ENCODE assay signal across 1 cellular context in the genomic region with DNA sequence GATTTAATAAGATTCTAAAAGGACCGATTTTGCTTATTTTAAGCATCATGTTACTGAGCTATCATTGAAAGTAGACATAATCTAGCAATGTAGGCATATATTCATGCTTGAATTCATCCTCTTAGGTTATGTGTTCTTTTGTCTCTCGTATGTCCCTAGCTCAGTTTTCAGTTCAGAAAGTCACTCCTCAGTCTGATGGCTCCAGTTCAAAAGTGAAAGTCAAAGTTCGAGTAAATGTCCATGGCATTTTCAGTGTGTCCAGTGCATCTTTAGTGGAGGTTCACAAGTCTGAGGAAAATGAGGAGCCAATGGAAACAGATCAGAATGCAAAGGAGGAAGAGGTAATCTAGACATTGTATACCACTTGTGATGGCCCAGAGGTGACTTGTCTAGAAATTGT.
TF ChIP-seq lines count a peak whose summit lies in the region.

No MANE protein-coding gene starts in this region.

TF ChIP-seq in WTC11, 78 proteins besides CTCF, POLR2A, EP300 and RAD21 (continued from another document):
- TF ChIP-seq, protein P1, sequence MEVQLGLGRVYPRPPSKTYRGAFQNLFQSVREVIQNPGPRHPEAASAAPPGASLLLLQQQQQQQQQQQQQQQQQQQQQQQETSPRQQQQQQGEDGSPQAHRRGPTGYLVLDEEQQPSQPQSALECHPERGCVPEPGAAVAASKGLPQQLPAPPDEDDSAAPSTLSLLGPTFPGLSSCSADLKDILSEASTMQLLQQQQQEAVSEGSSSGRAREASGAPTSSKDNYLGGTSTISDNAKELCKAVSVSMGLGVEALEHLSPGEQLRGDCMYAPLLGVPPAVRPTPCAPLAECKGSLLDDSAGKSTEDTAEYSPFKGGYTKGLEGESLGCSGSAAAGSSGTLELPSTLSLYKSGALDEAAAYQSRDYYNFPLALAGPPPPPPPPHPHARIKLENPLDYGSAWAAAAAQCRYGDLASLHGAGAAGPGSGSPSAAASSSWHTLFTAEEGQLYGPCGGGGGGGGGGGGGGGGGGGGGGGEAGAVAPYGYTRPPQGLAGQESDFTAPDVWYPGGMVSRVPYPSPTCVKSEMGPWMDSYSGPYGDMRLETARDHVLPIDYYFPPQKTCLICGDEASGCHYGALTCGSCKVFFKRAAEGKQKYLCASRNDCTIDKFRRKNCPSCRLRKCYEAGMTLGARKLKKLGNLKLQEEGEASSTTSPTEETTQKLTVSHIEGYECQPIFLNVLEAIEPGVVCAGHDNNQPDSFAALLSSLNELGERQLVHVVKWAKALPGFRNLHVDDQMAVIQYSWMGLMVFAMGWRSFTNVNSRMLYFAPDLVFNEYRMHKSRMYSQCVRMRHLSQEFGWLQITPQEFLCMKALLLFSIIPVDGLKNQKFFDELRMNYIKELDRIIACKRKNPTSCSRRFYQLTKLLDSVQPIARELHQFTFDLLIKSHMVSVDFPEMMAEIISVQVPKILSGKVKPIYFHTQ (CRISPR knock-in tag; IDR thresholded peaks at IDR 0.05) = no peak
- no peak for TF ChIP-seq KAT7 (CRISPR knock-in tag; IDR thresholded peaks at IDR 0.05; ENCODE audit: borderline replicate concordance)
- TF ChIP-seq, protein P2, sequence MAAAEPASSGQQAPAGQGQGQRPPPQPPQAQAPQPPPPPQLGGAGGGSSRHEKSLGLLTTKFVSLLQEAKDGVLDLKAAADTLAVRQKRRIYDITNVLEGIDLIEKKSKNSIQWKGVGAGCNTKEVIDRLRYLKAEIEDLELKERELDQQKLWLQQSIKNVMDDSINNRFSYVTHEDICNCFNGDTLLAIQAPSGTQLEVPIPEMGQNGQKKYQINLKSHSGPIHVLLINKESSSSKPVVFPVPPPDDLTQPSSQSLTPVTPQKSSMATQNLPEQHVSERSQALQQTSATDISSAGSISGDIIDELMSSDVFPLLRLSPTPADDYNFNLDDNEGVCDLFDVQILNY (CRISPR knock-in tag; IDR thresholded peaks at IDR 0.05) = no peak
- TF ChIP-seq NFE2L1 (CRISPR knock-in tag; IDR thresholded peaks at IDR 0.05) = no peak
- TF ChIP-seq GRHL2 (CRISPR knock-in tag; IDR thresholded peaks at IDR 0.05; ENCODE audit: insufficient replicate concordance, severe bottlenecking) = no peak
- TF ChIP-seq ZNF219 (CRISPR knock-in tag; IDR thresholded peaks at IDR 0.05; ENCODE audit: borderline replicate concordance) = no peak
